ENCODE assay signal across 20 cellular contexts in the genomic region with DNA sequence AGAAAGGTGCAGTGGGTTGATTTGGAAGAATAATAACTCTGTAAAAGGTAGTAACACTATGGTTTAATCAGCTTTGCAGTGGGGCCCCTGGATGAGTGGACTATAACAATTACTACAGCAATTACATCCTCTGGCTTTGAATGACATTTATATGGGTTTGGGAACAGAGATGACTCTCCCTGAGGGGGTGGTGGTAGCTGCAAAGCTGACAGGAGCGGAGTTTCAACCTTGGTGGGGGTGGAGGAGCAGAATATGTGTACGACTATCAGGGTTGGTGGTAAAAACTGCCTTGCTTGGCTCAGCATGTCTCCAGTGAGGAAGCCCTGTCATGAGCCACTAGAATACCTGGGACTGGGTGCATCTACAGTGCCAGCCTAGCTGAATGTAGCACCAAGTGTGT. TPM values are rescaled to one million over a fixed set of nuclear protein-coding genes. Genes with fewer than 3 reads are reported as not detected.
A peak's percentile ranks its signal among the peaks of the same experiment; 100 is the strongest.
DNase-seq lines count a peak whose midpoint lies in the region; ATAC-seq, FAIRE-seq and TF ChIP-seq lines count a peak whose summit lies in the region.
"Had no signal": no experiment of that assay in that cellular context is flagged by ENCODE, and none has a peak within 500 bp of the region (broad histone marks: within the 10 kb centered on the region; RNA-seq: fewer than 3 reads in every experiment).

No MANE protein-coding gene starts in this region.

- H3K9me3 Mint-ChIP-seq in stimulated activated naive CD8-positive, alpha-beta T cell treated with anti-CD3 and anti-CD28 coated beads, Interleukin-15, Interleukin-2, amounts not matched to agents 100 ng/mL and 50 ng/mL, for 24 hours: peaks cover 4% of the 10 kb centered on the region
- H3K9me3 Mint-ChIP-seq: activated naive CD8-positive, alpha-beta T cell treated with anti-CD3 and anti-CD28 coated beads, Interleukin-2, amount 10 ng/mL, durations not matched to agents 7 days and 5 days had no signal

- TF ChIP-seq POLR2A in HepG2 (IDR thresholded peaks at IDR 0.05; ENCODE audit: insufficient read depth in 1 of 2, low read depth in 2 of 2, low read length in 2 of 2) (no peak), suprapubic skin (IDR thresholded peaks at IDR 0.05) (no peak)

- TF ChIP-seq EP300 in HepG2 (IDR thresholded peaks at IDR 0.05; ENCODE audit: low read depth in 2 of 2, low read length in 2 of 2) (no peak), HepG2 (CRISPR knock-in tag; IDR thresholded peaks at IDR 0.05; ENCODE audit: borderline replicate concordance) (no peak), suprapubic skin (IDR thresholded peaks at IDR 0.05) (no peak)

- H3K4me3 ChIP-seq in liver (ENCODE audit: low read depth in 1 of 3, low read length in 3 of 3) (peak overlapping the region in 2 of 3 donors; percentile 60 to 86), HepG2 (replicated peaks in 1 of 3; ENCODE audit: insufficient read depth in 1 of 3, low read depth in 2 of 3, low read length in 3 of 3) (no peak overlapping the region), OCI-LY1 (ENCODE audit: low read depth, low read length, poor library complexity, severe bottlenecking) (peak overlapping the region; percentile 60), suprapubic skin (no peak overlapping the region)
- H3K4me3 ChIP-seq: hepatocyte, upper lobe of right lung had no signal

- no peaks in the 10 kb centered on the region for H3K27me3 Mint-ChIP-seq in stimulated activated naive CD8-positive, alpha-beta T cell treated with anti-CD3 and anti-CD28 coated beads, Interleukin-15, Interleukin-2, amounts not matched to agents 100 ng/mL and 50 ng/mL, for 24 hours
- H3K27me3 Mint-ChIP-seq: activated naive CD8-positive, alpha-beta T cell treated with anti-CD3 and anti-CD28 coated beads, Interleukin-2, amount 10 ng/mL, durations not matched to agents 7 days and 5 days had no signal

- no TSS peak for BruUV-seq in HepG2 (replicated peaks; lab: Mats Ljungman, UMichigan)

- TF ChIP-seq CTCF in liver (IDR thresholded peaks at IDR 0.05; ENCODE audit: low read depth, low read length, missing input control) (no peak), HepG2 (CRISPR knock-in tag; IDR thresholded peaks at IDR 0.05) (no peak), OCI-LY1 (IDR thresholded peaks at IDR 0.05; ENCODE audit: low read length) (no peak), suprapubic skin (IDR thresholded peaks at IDR 0.05) (no peak)

- no peak for DNase-seq in HepG2 (ENCODE audit: low spot score)
- DNase-seq in head of caudate nucleus: peak in 38 of 42 donors; percentile 13 to 85 (median 46)
- no peak for DNase-seq in suprapubic skin (ENCODE audit: low spot score in 2 of 2)
- DNase-seq in cortex of kidney (lab: John Stamatoyannopoulos, UW): no peak
- no peak for DNase-seq in Right ventricle myocardium inferior (ENCODE audit: missing footprints)
- DNase-seq: activated CD4-positive, CD25-positive, alpha-beta regulatory T cell treated with anti-CD3 and anti-CD28 coated beads, Interleukin-2, amount 50 U/mL, for 72 hours; activated naive CD8-positive, alpha-beta T cell treated with anti-CD3 and anti-CD28 coated beads, Interleukin-2, amount 10 ng/mL, durations not matched to agents 7 days and 5 days; effector CD4-positive, alpha-beta T cell; left cardiac atrium; NCI-H2081 treated with DMSO at 0.1 percent for 48 hours; NCI-H774; spleen; upper lobe of right lung had no signal

- H3K27me3 ChIP-seq in liver (ENCODE audit: control insufficient read depth in 4 of 4, insufficient read depth in 4 of 4, low read length in 3 of 4) (no peaks in the 10 kb centered on the region), HepG2 (ENCODE audit: control insufficient read depth in 1 of 2, insufficient read depth in 2 of 2, low read length in 2 of 2) (peaks cover 0 to 6% of the 10 kb centered on the region in 2 experiments; a peak in 1 of 5 replicates), OCI-LY1 (ENCODE audit: insufficient read depth, low read length) (no peaks in the 10 kb centered on the region), suprapubic skin (no peaks in the 10 kb centered on the region)
- H3K27me3 ChIP-seq: hepatocyte, spleen, upper lobe of right lung had no signal

- H4K20me1 ChIP-seq in HepG2 (ENCODE audit: insufficient read depth, low read length) (no peaks in the 10 kb centered on the region), OCI-LY1 (ENCODE audit: insufficient read depth, low read length) (no peaks in the 10 kb centered on the region)

- peaks cover 90% of the 10 kb centered on the region for H3K4me1 Mint-ChIP-seq in stimulated activated naive CD8-positive, alpha-beta T cell treated with anti-CD3 and anti-CD28 coated beads, Interleukin-15, Interleukin-2, amounts not matched to agents 100 ng/mL and 50 ng/mL, for 24 hours (ENCODE audit: low read depth)

- H3K79me2 ChIP-seq in HepG2 (ENCODE audit: insufficient read depth, low read length): no peaks in the 10 kb centered on the region
- peaks cover 20% of the 10 kb centered on the region for H3K79me2 ChIP-seq in OCI-LY1 (ENCODE audit: insufficient read depth, low read length)
- H3K79me2 ChIP-seq: hepatocyte had no signal

- H3K27ac ChIP-seq in liver (ENCODE audit: low read depth in 1 of 2, low read length in 2 of 2) (peak overlapping the region; percentile 75 to 85), HepG2 (ENCODE audit: extremely low read length, insufficient read depth, low read length) (no peak overlapping the region), OCI-LY1 (ENCODE audit: low read depth, low read length, poor library complexity, severe bottlenecking) (peak overlapping the region; percentile 99), suprapubic skin (no peak overlapping the region)
- H3K27ac ChIP-seq: hepatocyte, upper lobe of right lung had no signal

- H3K36me3 Mint-ChIP-seq in stimulated activated naive CD8-positive, alpha-beta T cell treated with anti-CD3 and anti-CD28 coated beads, Interleukin-15, Interleukin-2, amounts not matched to agents 100 ng/mL and 50 ng/mL, for 24 hours (ENCODE audit: low read depth): peaks cover 5% of the 10 kb centered on the region

- no peak overlapping the region for H3K4me2 ChIP-seq in HepG2 (ENCODE audit: low read depth, low read length)
- H3K4me2 ChIP-seq in OCI-LY1 (ENCODE audit: low read length): peak overlapping the region; percentile 96
- H3K4me2 ChIP-seq: hepatocyte had no signal

- no peak for TF ChIP-seq RAD21 in liver (IDR thresholded peaks at IDR 0.05)
- no peak for TF ChIP-seq RAD21 in HepG2 (CRISPR knock-in tag; IDR thresholded peaks at IDR 0.05)

- peaks cover 5% of the 10 kb centered on the region; the same call in 1 of the 2 replicates for H3F3A ChIP-seq in OCI-LY1 (ENCODE audit: insufficient read depth, low read length)

- in situ Hi-C loops in HepG2 (cut with HindIII; ENCODE audit: extremely low pct_ligation_motif_present, low pct_unique_long_range_greater_than_20kb): loop anchor here (25.0 kb wide), 1 partner anchor 381 kb away; the partner anchor contains the start of gene HMHB1

- H3K36me3 ChIP-seq in liver (ENCODE audit: control insufficient read depth in 4 of 4, insufficient read depth in 3 of 4, low read depth in 1 of 4, low read length in 3 of 4) (peaks cover 0 to 3% (median 0%) of the 10 kb centered on the region in 4 donors), HepG2 (replicated peaks in 1 of 2; ENCODE audit: control insufficient read depth in 1 of 2, insufficient read depth in 2 of 2, low read length in 2 of 2) (no peaks in the 10 kb centered on the region), OCI-LY1 (ENCODE audit: insufficient read depth, low read length) (peaks cover 28% of the 10 kb centered on the region), suprapubic skin (no peaks in the 10 kb centered on the region)
- H3K36me3 ChIP-seq: spleen, upper lobe of right lung had no signal

- FAIRE-seq in HepG2 (lab: Jason Lieb, UNC): no peak
- FAIRE-seq: bronchial epithelial cell, D721Med, H54 had no signal

- H3K9me2 ChIP-seq in OCI-LY1 (ENCODE audit: low read depth, low read length): no peaks in the 10 kb centered on the region

- CTCF ChIA-PET in HepG2 (lab: Yijun Ruan, JAX; ENCODE audit: low intra/inter-chr PET ratio, low total read pairs): no interaction called here

- intact Hi-C loops in HepG2 (cut with micrococcal nuclease; ENCODE audit: unreplicated experiment): no loop called here
- intact Hi-C loops in head of caudate nucleus (cut with DNase I): no loop called here
- intact Hi-C loops in Right ventricle myocardium inferior (cut with DNase I): no loop called here

- 79% methylated on average over 2 of the region's 2 CpGs for WGBS in liver
- 32% methylated on average over 2 of the region's 2 CpGs for WGBS in HepG2 (ENCODE audit: low lambda C conversion rate)
- 86% methylated on average over 2 of the region's 2 CpGs for WGBS in suprapubic skin

- H3K4me1 ChIP-seq in liver (ENCODE audit: control insufficient read depth in 4 of 4, insufficient read depth in 4 of 4, low read length in 3 of 4) (peaks cover 0 to 41% (median 25%) of the 10 kb centered on the region in 4 donors), HepG2 (ENCODE audit: insufficient read depth, low read length) (peaks cover 32% of the 10 kb centered on the region), OCI-LY1 (ENCODE audit: insufficient read depth, low read length, severe bottlenecking) (peaks cover 63% of the 10 kb centered on the region), suprapubic skin (peaks cover 11% of the 10 kb centered on the region)

- ATAC-seq in HepG2 (no peak), Right ventricle myocardium inferior (no peak)
- ATAC-seq: left cardiac atrium, upper lobe of right lung had no signal

- no peaks in the 10 kb centered on the region for H3K9me3 ChIP-seq in liver (ENCODE audit: control insufficient read depth in 4 of 4, low read length in 3 of 4)
- no peaks in the 10 kb centered on the region for H3K9me3 ChIP-seq in HepG2 (ENCODE audit: low read length)
- H3K9me3 ChIP-seq in OCI-LY1 (ENCODE audit: low read length): peaks cover 4% of the 10 kb centered on the region; the same call in 1 of the 2 replicates
- no peaks in the 10 kb centered on the region for H3K9me3 ChIP-seq in suprapubic skin
- H3K9me3 ChIP-seq: spleen, upper lobe of right lung had no signal

- peak overlapping the region; percentile 54 for H3K27ac Mint-ChIP-seq in stimulated activated naive CD8-positive, alpha-beta T cell treated with anti-CD3 and anti-CD28 coated beads, Interleukin-15, Interleukin-2, amounts not matched to agents 100 ng/mL and 50 ng/mL, for 24 hours
- H3K27ac Mint-ChIP-seq: activated naive CD8-positive, alpha-beta T cell treated with anti-CD3 and anti-CD28 coated beads, Interleukin-2, amount 10 ng/mL, durations not matched to agents 7 days and 5 days had no signal

- POLR2A ChIA-PET in HepG2 (lab: Yijun Ruan, JAX): no interaction called here

- H2AFZ ChIP-seq in HepG2 (ENCODE audit: low read length): no peak overlapping the region
- H2AFZ ChIP-seq in OCI-LY1 (ENCODE audit: low read length): no peak overlapping the region
- H2AFZ ChIP-seq: hepatocyte had no signal

- peak overlapping the region; percentile 43 for H3K4me3 Mint-ChIP-seq in stimulated activated naive CD8-positive, alpha-beta T cell treated with anti-CD3 and anti-CD28 coated beads, Interleukin-15, Interleukin-2, amounts not matched to agents 100 ng/mL and 50 ng/mL, for 24 hours
- H3K4me3 Mint-ChIP-seq: activated naive CD8-positive, alpha-beta T cell treated with anti-CD3 and anti-CD28 coated beads, Interleukin-2, amount 10 ng/mL, durations not matched to agents 7 days and 5 days had no signal

- no peak overlapping the region for H3K9ac ChIP-seq in liver (ENCODE audit: low read depth in 1 of 2, low read length in 2 of 2)
- H3K9ac ChIP-seq in HepG2 (ENCODE audit: insufficient read depth, low read depth, low read length): no peak overlapping the region
- peak overlapping the region; percentile 80 for H3K9ac ChIP-seq in OCI-LY1 (ENCODE audit: low read length)

RNA-seq across cellular contexts. Expression of gene NR3C1, which starts 28.3 kb away (rescaled TPM):
- total RNA-seq in liver (10 to 100 TPM; 27.3 to 36.4 TPM), HepG2 (2016; rRNA removed; fragmentation: Illumina TruSeq; extraction: Trizol) (24.3 and 30.0 TPM in 2 replicates), suprapubic skin (10 to 100 TPM; 50.4 to 68.8 (median 56.5) TPM), Right ventricle myocardium inferior (56.1 TPM)
- polyA plus RNA-seq in liver (10 to 100 TPM; 24.5 to 30.7 TPM), HepG2 (2011; rRNA removed) (8.9 and 10.0 TPM in 2 replicates)
- 34.6 and 40.8 TPM in 2 replicates for total RNA-seq in HepG2 (2016; cell fraction: cytosol; rRNA removed; fragmentation: Illumina TruSeq; extraction: Trizol; ENCODE audit: low read depth)
- 27.6 and 29.7 TPM in 2 replicates for total RNA-seq in HepG2 (2016; cell fraction: insoluble cytoplasmic fraction; rRNA removed; fragmentation: Illumina TruSeq; extraction: Trizol)
- 42.6 and 43.8 TPM in 2 replicates for total RNA-seq in HepG2 (2016; cell fraction: membrane; rRNA removed; fragmentation: Illumina TruSeq; extraction: Trizol)
- total RNA-seq in HepG2 (2016; cell fraction: nucleus; rRNA removed; fragmentation: Illumina TruSeq; extraction: Trizol): 41.0 and 41.5 TPM in 2 replicates
- 4.5 and 7.8 TPM in 2 replicates for polyA plus RNA-seq in HepG2 (2011; cell fraction: cytosol; rRNA removed)
- 4.7 and 5.3 TPM in 2 replicates for polyA plus RNA-seq in HepG2 (2011; cell fraction: nucleus; rRNA removed)
- 17.8 and 19.1 TPM in 2 replicates for polyA plus RNA-seq in HepG2 (2012)
- 0.48 and 0.52 TPM in 2 replicates for polyA plus RNA-seq in HepG2 (2016; cell fraction: cytosol; fragmentation: Illumina TruSeq; extraction: Trizol; ENCODE audit: low read depth)
- polyA plus RNA-seq in HepG2 (2016; cell fraction: insoluble cytoplasmic fraction; fragmentation: Illumina TruSeq; extraction: Trizol; ENCODE audit: low read depth): 14.7 and 15.8 TPM in 2 replicates
- 3.1 and 3.3 TPM in 2 replicates for polyA plus RNA-seq in HepG2 (2016; cell fraction: membrane; fragmentation: Illumina TruSeq; extraction: Trizol; ENCODE audit: low read depth)
- polyA plus RNA-seq in HepG2 (2016; cell fraction: nucleus; fragmentation: Illumina TruSeq; extraction: Trizol; ENCODE audit: insufficient read depth, low read depth): 11.1 and 11.7 TPM in 2 replicates
- polyA minus RNA-seq in HepG2 (2011; rRNA and poly(A)+ RNA removed; ENCODE audit: low replicate concordance): 13.6 and 58.6 TPM in 2 replicates
- polyA minus RNA-seq in HepG2 (2011; cell fraction: cytosol; rRNA and poly(A)+ RNA removed): 18.9 and 21.2 TPM in 2 replicates
- polyA minus RNA-seq in HepG2 (2011; cell fraction: nucleus; rRNA and poly(A)+ RNA removed): 45.3 and 61.3 TPM in 2 replicates

Comparison
In these comparisons a context has a peak if more than half of its experiments do, and no peak if none do; other contexts are left out.
1. H3K27ac ChIP-seq: peak in liver (2 of 2) and OCI-LY1 (single experiment); none in HepG2 (single experiment) and suprapubic skin (single experiment).
2. H3K4me3 ChIP-seq: peak in liver (2 of 3) and OCI-LY1 (single experiment); none in HepG2 (0 of 3) and suprapubic skin (single experiment).
3. DNase-seq: peak in head of caudate nucleus (38 of 42); none in HepG2 (single experiment), suprapubic skin (0 of 2), cortex of kidney (single experiment) and Right ventricle myocardium inferior (single experiment).